Comparison of ENCODE assay signal across 14 cellular contexts in the genomic region with DNA sequence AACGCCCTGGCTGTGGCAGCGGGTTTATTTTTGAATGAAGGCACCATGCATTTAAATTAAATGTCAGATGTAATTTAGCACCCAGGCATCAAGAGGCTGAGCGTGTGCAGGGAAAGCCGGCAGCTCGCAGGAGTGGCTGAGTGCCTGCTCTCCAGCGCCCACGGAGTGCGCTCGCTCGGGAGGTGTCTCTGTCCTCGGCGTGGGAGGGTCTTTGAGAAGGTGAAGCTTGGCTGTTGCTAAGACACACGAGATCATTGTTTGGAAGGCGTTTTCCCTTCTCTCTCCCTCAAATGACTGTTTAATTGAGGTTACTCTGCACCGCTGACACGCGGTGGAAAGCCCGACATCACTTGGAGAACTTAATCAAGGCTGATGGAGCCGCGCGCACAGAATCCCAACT.
"Had no signal": no experiment of that assay in that cellular context is flagged by ENCODE, and none has a peak within 500 bp of the region (broad histone marks: within the 10 kb centered on the region; RNA-seq: fewer than 3 reads in every experiment).

No MANE protein-coding gene starts in this region.

- H3K36me3 ChIP-seq: adrenal gland, colonic mucosa, tibial artery, vagina had no signal

- H3K27me3 Mint-ChIP-seq: activated CD4-positive, alpha-beta memory T cell treated with anti-CD3 and anti-CD28 coated beads for 36 hours; activated CD4-positive, alpha-beta T cell treated with anti-CD3 and anti-CD28 coated beads for 36 hours; activated CD8-positive, alpha-beta memory T cell treated with anti-CD3 and anti-CD28 coated beads, Interleukin-2, amount 10 ng/mL, durations not matched to agents 7 days and 5 days; activated naive CD4-positive, alpha-beta T cell treated with anti-CD3 and anti-CD28 coated beads, Interleukin-2, amount 50 U/mL, for 24 hours; memory B cell; stimulated activated naive B cell treated with anti-CD40 and anti-IgM and Interleukin-4, amounts not matched to agents 10 μg/mL and 1 μg/mL and 100 μg/mL, for 72 hours had no signal

- H3K4me3 Mint-ChIP-seq: activated CD4-positive, alpha-beta memory T cell treated with anti-CD3 and anti-CD28 coated beads for 36 hours; activated CD4-positive, alpha-beta T cell treated with anti-CD3 and anti-CD28 coated beads for 36 hours; activated CD8-positive, alpha-beta memory T cell treated with anti-CD3 and anti-CD28 coated beads, Interleukin-2, amount 10 ng/mL, durations not matched to agents 7 days and 5 days; activated naive CD4-positive, alpha-beta T cell treated with anti-CD3 and anti-CD28 coated beads, Interleukin-2, amount 50 U/mL, for 24 hours; memory B cell; naive thymus-derived CD8-positive, alpha-beta T cell; stimulated activated naive B cell treated with anti-CD40 and anti-IgM and Interleukin-4, amounts not matched to agents 10 μg/mL and 1 μg/mL and 100 μg/mL, for 72 hours had no signal

- H3K27me3 ChIP-seq: adrenal gland, colonic mucosa, vagina had no signal

- ATAC-seq: activated CD4-positive, alpha-beta T cell treated with anti-CD3 and anti-CD28 coated beads for 36 hours; activated CD8-positive, alpha-beta memory T cell treated with anti-CD3 and anti-CD28 coated beads, Interleukin-2, amount 10 ng/mL, durations not matched to agents 7 days and 5 days; left ventricle myocardium superior; mucosa of descending colon; naive thymus-derived CD8-positive, alpha-beta T cell; stimulated activated naive B cell treated with anti-CD40 and anti-IgM and Interleukin-4, amounts not matched to agents 10 μg/mL and 1 μg/mL and 100 μg/mL, for 72 hours had no signal

- H3K36me3 Mint-ChIP-seq: activated CD4-positive, alpha-beta memory T cell treated with anti-CD3 and anti-CD28 coated beads for 36 hours; activated CD8-positive, alpha-beta memory T cell treated with anti-CD3 and anti-CD28 coated beads, Interleukin-2, amount 10 ng/mL, durations not matched to agents 7 days and 5 days; activated naive CD4-positive, alpha-beta T cell treated with anti-CD3 and anti-CD28 coated beads, Interleukin-2, amount 50 U/mL, for 24 hours; memory B cell; naive thymus-derived CD8-positive, alpha-beta T cell; stimulated activated naive B cell treated with anti-CD40 and anti-IgM and Interleukin-4, amounts not matched to agents 10 μg/mL and 1 μg/mL and 100 μg/mL, for 72 hours had no signal

- H3K9me3 ChIP-seq: adrenal gland, colonic mucosa, mucosa of descending colon, vagina had no signal

- H3K4me1 Mint-ChIP-seq: activated CD4-positive, alpha-beta T cell treated with anti-CD3 and anti-CD28 coated beads for 36 hours; activated CD8-positive, alpha-beta memory T cell treated with anti-CD3 and anti-CD28 coated beads, Interleukin-2, amount 10 ng/mL, durations not matched to agents 7 days and 5 days; activated naive CD4-positive, alpha-beta T cell treated with anti-CD3 and anti-CD28 coated beads, Interleukin-2, amount 50 U/mL, for 24 hours; stimulated activated naive B cell treated with anti-CD40 and anti-IgM and Interleukin-4, amounts not matched to agents 10 μg/mL and 1 μg/mL and 100 μg/mL, for 72 hours had no signal

- DNase-seq: activated CD4-positive, alpha-beta memory T cell treated with anti-CD3 and anti-CD28 coated beads for 36 hours; activated CD4-positive, alpha-beta T cell treated with anti-CD3 and anti-CD28 coated beads for 36 hours; activated CD8-positive, alpha-beta memory T cell treated with anti-CD3 and anti-CD28 coated beads, Interleukin-2, amount 10 ng/mL, durations not matched to agents 7 days and 5 days; adrenal gland; colonic mucosa; kidney; left ventricle myocardium superior; mucosa of descending colon; stimulated activated naive B cell treated with anti-CD40 and anti-IgM and Interleukin-4, amounts not matched to agents 10 μg/mL and 1 μg/mL and 100 μg/mL, for 72 hours had no signal

- H3K4me3 ChIP-seq: adrenal gland, colonic mucosa, mucosa of descending colon, tibial artery, vagina had no signal

- H3K27ac Mint-ChIP-seq: activated CD4-positive, alpha-beta memory T cell treated with anti-CD3 and anti-CD28 coated beads for 36 hours; activated CD4-positive, alpha-beta T cell treated with anti-CD3 and anti-CD28 coated beads for 36 hours; activated CD8-positive, alpha-beta memory T cell treated with anti-CD3 and anti-CD28 coated beads, Interleukin-2, amount 10 ng/mL, durations not matched to agents 7 days and 5 days; activated naive CD4-positive, alpha-beta T cell treated with anti-CD3 and anti-CD28 coated beads, Interleukin-2, amount 50 U/mL, for 24 hours; memory B cell; stimulated activated naive B cell treated with anti-CD40 and anti-IgM and Interleukin-4, amounts not matched to agents 10 μg/mL and 1 μg/mL and 100 μg/mL, for 72 hours had no signal

- H3K27ac ChIP-seq: adrenal gland, colonic mucosa, tibial artery, vagina had no signal

- H3K4me1 ChIP-seq: adrenal gland, colonic mucosa, tibial artery, vagina had no signal

- H3K9me3 Mint-ChIP-seq: activated CD4-positive, alpha-beta memory T cell treated with anti-CD3 and anti-CD28 coated beads for 36 hours; activated naive CD4-positive, alpha-beta T cell treated with anti-CD3 and anti-CD28 coated beads, Interleukin-2, amount 50 U/mL, for 24 hours; memory B cell; naive thymus-derived CD8-positive, alpha-beta T cell; stimulated activated naive B cell treated with anti-CD40 and anti-IgM and Interleukin-4, amounts not matched to agents 10 μg/mL and 1 μg/mL and 100 μg/mL, for 72 hours had no signal
